ENCODE assay signal across 8 cellular contexts in the genomic region with DNA sequence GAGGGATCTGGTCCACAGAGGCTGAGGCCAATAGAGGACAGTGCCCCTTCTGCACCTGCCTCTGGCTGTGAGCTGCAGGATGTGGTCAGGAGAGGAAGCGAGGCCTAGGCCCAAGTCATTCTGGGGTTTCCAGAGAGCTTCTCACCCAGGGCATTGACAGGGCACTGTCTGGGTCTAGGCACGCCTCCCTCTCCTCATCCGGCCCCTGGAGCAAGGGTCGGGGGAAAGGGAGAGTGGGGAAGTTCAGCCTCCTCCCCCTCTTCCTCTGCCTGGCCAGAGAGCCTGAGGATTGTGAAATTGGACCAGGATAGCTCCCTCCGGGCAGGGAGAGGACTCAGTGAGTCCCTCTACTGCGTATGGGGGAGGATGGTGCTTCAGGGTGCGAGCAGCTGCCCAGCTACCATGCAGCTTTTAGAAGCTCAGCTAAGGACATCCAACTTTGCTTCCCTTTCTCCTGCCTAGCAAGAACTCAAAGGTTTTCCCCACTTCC. TPM values are rescaled to one million over a fixed set of nuclear protein-coding genes. Genes with fewer than 3 reads are reported as not detected.
DNase-seq lines count a peak whose midpoint lies in the region; ATAC-seq and TF ChIP-seq lines count a peak whose summit lies in the region.

No MANE protein-coding gene starts in this region.

- H3K4me2 ChIP-seq in PC-9 = peak overlapping the region; percentile 40

- no peaks in the 10 kb centered on the region for H3K36me3 Mint-ChIP-seq in type B pancreatic cell

- H3K27me3 Mint-ChIP-seq in type B pancreatic cell = peaks cover 7% of the 10 kb centered on the region

- H3K9me3 Mint-ChIP-seq in type B pancreatic cell = no peaks in the 10 kb centered on the region

- no peaks in the 10 kb centered on the region for H3K9me3 ChIP-seq in PC-9 (ENCODE audit: insufficient read depth, low read depth)

- H3K4me3 ChIP-seq in PC-9 = no peak overlapping the region

- no peaks in the 10 kb centered on the region for H3K9me2 ChIP-seq in PC-9 (ENCODE audit: insufficient read depth)

- intact Hi-C loops in PC-9 (cut with micrococcal nuclease; ENCODE audit: unreplicated experiment) = no loop called here

- CTCF ChIA-PET in PC-9 (lab: Charles Lee) = interaction anchor here (0.6 kb wide), 1 partner anchor 181 kb away, joined by 3 read pairs; no protein-coding TSS in a partner anchor

- ATAC-seq in GM18868 (IDR thresholded peaks at IDR 0.05; ENCODE audit: unreplicated experiment) (peak; percentile 90), HG02938 (IDR thresholded peaks at IDR 0.05; ENCODE audit: unreplicated experiment) (peak; percentile 93)

- no peak overlapping the region for H3K27ac Mint-ChIP-seq in type B pancreatic cell

- peaks cover 17% of the 10 kb centered on the region for H3F3A ChIP-seq in PC-9 (ENCODE audit: insufficient read depth, low read depth)

- no peaks in the 10 kb centered on the region for H3K79me2 ChIP-seq in PC-9 (ENCODE audit: low read depth)

- POLR2A ChIA-PET in PC-9 (lab: Charles Lee; ENCODE audit: unreplicated experiment) = no interaction called here

- H3K27ac ChIP-seq in PC-9 = no peak overlapping the region

- TF ChIP-seq CTCF in PC-9 (conservative IDR thresholded peaks at IDR 0.05) (no peak), type B pancreatic cell (conservative IDR thresholded peaks at IDR 0.05) (no peak)

- no peaks in the 10 kb centered on the region for H3K27me3 ChIP-seq in PC-9 (ENCODE audit: insufficient read depth, low read depth)

- no TSS peak for BruUV-seq in PC-9 (replicated peaks; lab: Mats Ljungman, UMichigan)

- peaks cover 39% of the 10 kb centered on the region for H3K4me1 Mint-ChIP-seq in type B pancreatic cell (ENCODE audit: unreplicated experiment)

- DNase-seq in PC-9 = peak in 1 of 2 experiments; percentile 58
- peak; percentile 85 for DNase-seq in activated effector memory CD4-positive, alpha-beta T cell treated with anti-CD3 and anti-CD28 coated beads, Interleukin-2, amount 50 U/mL, for 16 hours
- DNase-seq in stimulated activated CD4-positive, alpha-beta T cell treated with anti-CD3 and anti-CD28 coated beads, Interleukin-2, amount 100 ng/mL, for 24 hours = peak; percentile 54 to 57
- DNase-seq in NCI-H82 treated with DMSO at 0.1 percent for 48 hours (lab: John Stamatoyannopoulos, UW; ENCODE audit: unreplicated experiment) = no peak
- DNase-seq in NCI-H446 (lab: John Stamatoyannopoulos, UW) = no peak
- no peak for DNase-seq in type B pancreatic cell (ENCODE audit: extremely low spot score, unreplicated experiment)

- peaks cover 53% of the 10 kb centered on the region for H3K4me1 ChIP-seq in PC-9 (replicated peaks; ENCODE audit: insufficient read depth)

- no peaks in the 10 kb centered on the region for H4K20me1 ChIP-seq in PC-9 (ENCODE audit: insufficient read depth)

- no peaks in the 10 kb centered on the region for H3K36me3 ChIP-seq in PC-9 (ENCODE audit: low read depth)

- no peak overlapping the region for H3K4me3 Mint-ChIP-seq in type B pancreatic cell

- H2AFZ ChIP-seq in PC-9 = no peak overlapping the region

RNA-seq across cellular contexts. Expression of gene INAVA, which starts 6.3 kb away (rescaled TPM):
- 49.8 and 64.8 TPM in 2 replicates for total RNA-seq in PC-9 (2021)
- 37.6 and 38.4 TPM in 2 replicates for total RNA-seq in type B pancreatic cell (ENCODE audit: low replicate concordance)

RNA-seq across cellular contexts. Expression of gene GPR25, which starts 15.6 kb away (rescaled TPM):
- total RNA-seq in PC-9 (2021) (not detected in 2 replicates), type B pancreatic cell (ENCODE audit: low replicate concordance) (not detected in 2 replicates)

Comparison
In these comparisons a context has a peak if more than half of its experiments do, and no peak if none do; other contexts are left out.
1. DNase-seq: peak in activated effector memory CD4-positive, alpha-beta T cell treated with anti-CD3 and anti-CD28 coated beads, Interleukin-2, amount 50 U/mL, for 16 hours (single experiment) and stimulated activated CD4-positive, alpha-beta T cell treated with anti-CD3 and anti-CD28 coated beads, Interleukin-2, amount 100 ng/mL, for 24 hours (2 of 2); none in NCI-H82 treated with DMSO at 0.1 percent for 48 hours (single experiment), NCI-H446 (0 of 2) and type B pancreatic cell (single experiment).